26 cellular contexts compared by ENCODE assay signal in genomic region chr12:57080855-57081254, GRCh38. TPM values are rescaled to one million over a fixed set of nuclear protein-coding genes. Genes with fewer than 3 reads are reported as not detected.
"Had no signal": no experiment of that assay in that cellular context is flagged by ENCODE, and none has a peak within 500 bp of the region (broad histone marks: within the 10 kb centered on the region; RNA-seq: fewer than 3 reads in every experiment).

No MANE protein-coding gene starts in this region.

- H3K9me3 Mint-ChIP-seq: activated B cell treated with CpG ODN at 0.5 μM for 24 hours; activated naive CD4-positive, alpha-beta T cell treated with anti-CD3 and anti-CD28 coated beads, Interleukin-2, amount 50 U/mL, for 72 hours; brain; naive thymus-derived CD8-positive, alpha-beta T cell; stimulated activated effector memory CD8-positive, alpha-beta T cell treated with anti-CD3 and anti-CD28 coated beads, Interleukin-12 subunit alpha, Interleukin-12 subunit beta, amount 100 ng/mL, for 72 hours had no signal

- DNase-seq: activated B cell treated with CpG ODN at 0.5 μM for 24 hours; activated CD4-positive, alpha-beta T cell treated with anti-CD3 and anti-CD28 coated beads, Interleukin-2, amount 50 U/mL, for 1 hour; activated effector memory CD4-positive, alpha-beta T cell treated with Interleukin-2 at 50 U/mL for 16 hours; activated T-cell treated with anti-CD3 and anti-CD28 coated beads, Interleukin-2, amount 50 U/mL, for 1 hour; anterior cingulate cortex; caudate nucleus; erythroblast; foreskin melanocyte; glutamatergic neuron; hippocampal formation; islet precursor cell; left colon; lower lobe of right lung; naive thymus-derived CD8-positive, alpha-beta T cell; nucleus accumbens; stimulated activated CD4-positive, alpha-beta T cell treated with anti-CD3 and anti-CD28 coated beads, Interleukin-4, amount 100 ng/mL, for 24 hours; SW 1271; T-helper 2 cell; upper lobe of right lung had no signal

- FAIRE-seq: colon had no signal

- H3K36me3 Mint-ChIP-seq: brain had no signal

- H3K9me3 ChIP-seq: lower lobe of right lung, thoracic aorta, upper lobe of right lung had no signal

- ATAC-seq: activated naive CD4-positive, alpha-beta T cell treated with anti-CD3 and anti-CD28 coated beads, Interleukin-2, amount 50 U/mL, for 72 hours; left colon; lower lobe of right lung; naive thymus-derived CD8-positive, alpha-beta T cell; sciatic nerve; stimulated activated effector memory CD8-positive, alpha-beta T cell treated with anti-CD3 and anti-CD28 coated beads, Interleukin-12 subunit alpha, Interleukin-12 subunit beta, amount 100 ng/mL, for 72 hours; upper lobe of right lung had no signal

- H3K4me3 ChIP-seq: lower lobe of right lung, smooth muscle cell, thoracic aorta, upper lobe of right lung had no signal

- H3K27me3 ChIP-seq: upper lobe of right lung had no signal

- H3K36me3 ChIP-seq: lower lobe of right lung, thoracic aorta, upper lobe of right lung had no signal

- H3K4me2 ChIP-seq: smooth muscle cell had no signal

- H3K4me3 Mint-ChIP-seq: activated B cell treated with CpG ODN at 0.5 μM for 24 hours had no signal

- H3K27me3 Mint-ChIP-seq: activated B cell treated with CpG ODN at 0.5 μM for 24 hours; naive thymus-derived CD8-positive, alpha-beta T cell had no signal

- H3K27ac Mint-ChIP-seq: activated B cell treated with CpG ODN at 0.5 μM for 24 hours had no signal

- H3K27ac ChIP-seq: lower lobe of right lung, thoracic aorta, upper lobe of right lung had no signal

RNA-seq across cellular contexts. Expression of gene MYO1A, which starts 30.9 kb away (rescaled TPM):
- total RNA-seq: smooth muscle cell had no signal
